8 cellular contexts compared by ENCODE assay signal in the genomic region with DNA sequence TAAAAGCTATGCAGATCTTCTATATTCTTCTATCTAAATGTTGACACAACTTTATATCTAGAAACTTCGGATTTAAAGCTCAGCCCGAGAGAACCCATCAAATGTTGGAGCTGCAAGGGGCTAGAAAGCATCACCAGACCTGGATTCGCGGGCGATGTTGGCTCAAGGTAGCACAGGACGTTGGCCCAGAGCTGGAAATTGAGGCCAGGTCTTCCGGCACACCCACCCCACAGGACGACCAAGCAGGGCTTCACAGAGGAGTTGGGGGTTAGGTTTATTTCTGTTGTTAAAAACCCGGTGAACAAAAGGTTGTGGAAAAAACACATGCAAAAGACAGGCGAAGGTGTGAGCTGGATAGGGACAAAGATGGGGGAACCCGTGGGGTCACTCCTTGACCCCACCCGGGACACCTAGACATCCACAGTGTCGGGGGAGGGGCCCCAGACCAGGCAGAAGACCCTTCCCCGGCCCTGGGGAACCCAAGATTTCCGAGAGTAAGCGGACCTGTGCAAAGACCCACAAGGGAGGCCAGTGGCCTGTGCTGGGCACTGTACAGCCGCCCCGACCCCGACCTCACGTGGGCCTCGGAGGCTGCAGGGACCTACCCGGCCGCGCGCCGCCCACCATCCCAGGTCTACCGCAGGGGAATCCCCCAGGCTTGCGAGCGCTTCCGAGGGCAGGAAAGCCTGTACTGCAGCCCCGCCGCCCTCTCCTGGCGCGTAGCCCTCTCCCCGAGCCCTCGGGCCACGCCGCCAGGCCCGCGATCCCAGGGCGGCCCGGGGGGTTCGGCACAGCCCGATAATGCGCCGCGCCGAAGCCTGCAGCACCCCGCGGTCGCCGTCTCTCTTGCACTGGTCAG. TPM values are rescaled to one million over a fixed set of nuclear protein-coding genes. Genes with fewer than 3 reads are reported as not detected.
DNase-seq lines count a peak whose midpoint lies in the region; ATAC-seq and TF ChIP-seq lines count a peak whose summit lies in the region.

No MANE protein-coding gene starts in this region.

- peak; percentile 31 for ATAC-seq in GM19438 (IDR thresholded peaks at IDR 0.05; ENCODE audit: low read depth, unreplicated experiment)

- CTCF ChIA-PET in BJ (lab: Yijun Ruan, JAX) = interaction anchor here (1.0 to 3.2 kb wide), 11 partner anchors 8 to 88 kb away, joined by 3 to 28 read pairs (median 8); a partner anchor contains a TSS

- peaks cover 4% of the 10 kb centered on the region; the same call in 1 of the 2 replicates for H3K36me3 ChIP-seq in BJ (ENCODE audit: control insufficient read depth, insufficient read depth, low read length)
- peaks cover 11% of the 10 kb centered on the region for H3K36me3 ChIP-seq in HUES6 (ENCODE audit: control insufficient read depth, insufficient read depth, low read length)
- H3K36me3 ChIP-seq in neutrophil = peaks cover 8% of the 10 kb centered on the region
- H3K36me3 ChIP-seq in thyroid gland = peaks cover under 1 to 7% of the 10 kb centered on the region in 2 donors

- no peak for TF ChIP-seq POLR2A in thyroid gland (IDR thresholded peaks at IDR 0.05)

- H3K9ac ChIP-seq in HUES6 (ENCODE audit: low read length) = peak overlapping the region; percentile 79

- intact Hi-C loops in thyroid gland (cut with DNase I) = no loop called here

- H3K4me3 ChIP-seq in BJ (ENCODE audit: low read depth, low read length) (peak overlapping the region; percentile 57), HUES6 (ENCODE audit: low read depth, low read length) (peak overlapping the region; percentile 68), fibroblast of pulmonary artery (replicated peaks; ENCODE audit: low read depth, low read length) (peak overlapping the region; percentile 71), neutrophil (ENCODE audit: low read depth in 1 of 2, low read length in 1 of 2) (peak overlapping the region; percentile 79 to 92), thyroid gland (replicated peaks in 1 of 3) (peak overlapping the region; percentile 9 to 85 (median 55))

- POLR2A ChIA-PET in BJ (lab: Charles Lee) = interaction anchor here (0.7 to 1.2 kb wide), 3 partner anchors 16 to 305 kb away, joined by 3 to 4 read pairs (median 3); no protein-coding TSS in a partner anchor

- peak overlapping the region; percentile 3; the same call in 1 of the 2 replicates for H3K27ac ChIP-seq in HUES6 (ENCODE audit: low read depth, low read length)
- no peak overlapping the region for H3K27ac ChIP-seq in neutrophil
- peak overlapping the region; percentile 87 to 98 (median 94) for H3K27ac ChIP-seq in thyroid gland

- H3K9me3 ChIP-seq in HUES6 (ENCODE audit: control insufficient read depth, insufficient read depth, low read depth, low read length) = no peaks in the 10 kb centered on the region
- no peaks in the 10 kb centered on the region for H3K9me3 ChIP-seq in neutrophil
- H3K9me3 ChIP-seq in thyroid gland = no peaks in the 10 kb centered on the region

- no peaks in the 10 kb centered on the region for H3K27me3 ChIP-seq in BJ (ENCODE audit: control insufficient read depth, insufficient read depth, low read length)
- H3K27me3 ChIP-seq in HUES6 (ENCODE audit: control insufficient read depth, insufficient read depth, low read length) = no peaks in the 10 kb centered on the region
- H3K27me3 ChIP-seq in neutrophil = peaks cover 7% of the 10 kb centered on the region
- H3K27me3 ChIP-seq in thyroid gland = no peaks in the 10 kb centered on the region

- TF ChIP-seq CTCF in BJ (IDR thresholded peaks at IDR 0.05; ENCODE audit: insufficient read depth, low read depth, low read length) (no peak), fibroblast of pulmonary artery (IDR thresholded peaks at IDR 0.05; ENCODE audit: low read length, missing control alignments) (no peak), neutrophil (IDR thresholded peaks at IDR 0.05) (no peak), thyroid gland (IDR thresholded peaks at IDR 0.05) (no peak)

- H3K4me1 ChIP-seq in HUES6 (ENCODE audit: control insufficient read depth, insufficient read depth, low read length) (no peaks in the 10 kb centered on the region), neutrophil (ENCODE audit: control insufficient read depth in 1 of 2, insufficient read depth in 1 of 2, low read depth in 1 of 2, low read length in 1 of 2) (peaks cover 21 to 26% of the 10 kb centered on the region in 2 experiments), thyroid gland (peaks cover 10 to 13% of the 10 kb centered on the region in 2 donors)

- DNase-seq in BJ (ENCODE audit: low read depth) (no peak), fibroblast of pulmonary artery (ENCODE audit: low read depth) (no peak), thyroid gland (no peak), GOT3 (lab: John Stamatoyannopoulos, UW) (no peak)
- peak; percentile 86 for DNase-seq in activated CD8-positive, alpha-beta memory T cell treated with anti-CD3 and anti-CD28 coated beads, Interleukin-2, amount 50 U/mL, for 48 hours

- WGBS in thyroid gland, 2 donors = 11 to 36% methylated on average over 16 to 43 of the region's 52 CpGs

RNA-seq across cellular contexts. Expression of a gene that starts 1.8 kb away (rescaled TPM):
- polyA plus RNA-seq in BJ (2011; rRNA removed) = 25.9 and 32.7 TPM in 2 replicates
- 20.9 and 33.1 TPM in 2 replicates for polyA minus RNA-seq in BJ (2011; rRNA and poly(A)+ RNA removed)
- total RNA-seq in thyroid gland = 10 to 100 TPM; 29.1 to 40.0 (median 31.6) TPM

RNA-seq across cellular contexts. Expression of a gene that starts 16.9 kb away (rescaled TPM):
- polyA plus RNA-seq in BJ (2011; rRNA removed) = 145 and 235 TPM in 2 replicates
- 152 and 316 TPM in 2 replicates for polyA minus RNA-seq in BJ (2011; rRNA and poly(A)+ RNA removed)
- 10 to 100 TPM; 43.3 to 93.8 (median 78.9) TPM for total RNA-seq in thyroid gland

RNA-seq across cellular contexts. Expression of a gene that starts 21.8 kb away (rescaled TPM):
- 755 and 887 TPM in 2 replicates for polyA plus RNA-seq in BJ (2011; rRNA removed)
- polyA minus RNA-seq in BJ (2011; rRNA and poly(A)+ RNA removed) = 299 and 500 TPM in 2 replicates
- 100 to 1,000 TPM; 235 to 467 (median 261) TPM for total RNA-seq in thyroid gland

RNA-seq across cellular contexts. Expression of a gene that starts 28.8 kb away (rescaled TPM):
- 43.4 and 81.3 TPM in 2 replicates for polyA plus RNA-seq in BJ (2011; rRNA removed)
- polyA minus RNA-seq in BJ (2011; rRNA and poly(A)+ RNA removed) = 35.4 and 46.7 TPM in 2 replicates
- total RNA-seq in thyroid gland = 10 to 100 TPM; 18.6 to 45.4 (median 29.3) TPM

RNA-seq across cellular contexts. Expression of a gene that starts 36.9 kb away (rescaled TPM):
- 0.33 and 0.43 TPM in 2 replicates for polyA plus RNA-seq in BJ (2011; rRNA removed)
- polyA minus RNA-seq in BJ (2011; rRNA and poly(A)+ RNA removed) = 0.15 and 1.6 TPM in 2 replicates
- 1 to 10 TPM in 3 of 4 donors, under 1 TPM in 1; 0.44 to 2.3 (median 1.7) TPM for total RNA-seq in thyroid gland
